Comparison of ENCODE assay signal across 27 cellular contexts in genomic region chr13:100149389-100149788, GRCh38.
"Had no signal": no experiment of that assay in that cellular context is flagged by ENCODE, and none has a peak within 500 bp of the region (broad histone marks: within the 10 kb centered on the region; RNA-seq: fewer than 3 reads in every experiment).

No MANE protein-coding gene starts in this region.

- H3K4me3 Mint-ChIP-seq: activated CD4-positive, alpha-beta T cell treated with anti-CD3 and anti-CD28 coated beads, Interleukin-2, amount 10 ng/mL, durations not matched to agents 7 days and 5 days; activated CD8-positive, alpha-beta T cell treated with anti-CD3 and anti-CD28 coated beads, Interleukin-2, amount 10 ng/mL, durations not matched to agents 7 days and 5 days; activated naive CD4-positive, alpha-beta T cell treated with anti-CD3 and anti-CD28 coated beads, Interleukin-2, amount 10 ng/mL, durations not matched to agents 7 days and 5 days; central memory CD8-positive, alpha-beta T cell; naive thymus-derived CD4-positive, alpha-beta T cell; type B pancreatic cell had no signal

- H3K4me3 ChIP-seq: ascending aorta, esophagus muscularis mucosa, ovary, psoas muscle, stomach, testis had no signal

- H3K4me1 Mint-ChIP-seq: activated CD4-positive, alpha-beta T cell treated with anti-CD3 and anti-CD28 coated beads, Interleukin-2, amount 10 ng/mL, durations not matched to agents 7 days and 5 days; activated naive CD4-positive, alpha-beta T cell treated with anti-CD3 and anti-CD28 coated beads, Interleukin-2, amount 10 ng/mL, durations not matched to agents 7 days and 5 days; central memory CD8-positive, alpha-beta T cell; naive thymus-derived CD4-positive, alpha-beta T cell had no signal

- ATAC-seq: activated CD4-positive, CD25-positive, alpha-beta regulatory T cell treated with anti-CD3 and anti-CD28 coated beads, Interleukin-2, amount 50 U/mL, for 24 hours; activated CD8-positive, alpha-beta T cell treated with anti-CD3 and anti-CD28 coated beads, Interleukin-2, amount 10 ng/mL, durations not matched to agents 7 days and 5 days; naive thymus-derived CD4-positive, alpha-beta T cell; psoas muscle; SK-N-SH treated with all-trans-retinoic acid at 6 μM for 48 hours had no signal

- H3K27ac ChIP-seq: ascending aorta, esophagus muscularis mucosa, ovary, psoas muscle, stomach, testis had no signal

- H3K27me3 ChIP-seq: ascending aorta, esophagus muscularis mucosa, ovary, stomach, testis had no signal

- H3K9me3 ChIP-seq: esophagus muscularis mucosa, ovary, testis had no signal

- H3K9me3 Mint-ChIP-seq: central memory CD8-positive, alpha-beta T cell had no signal

- DNase-seq: activated CD4-positive, alpha-beta T cell treated with anti-CD3 and anti-CD28 coated beads, Interleukin-2, amount 10 ng/mL, durations not matched to agents 7 days and 5 days; activated CD8-positive, alpha-beta T cell treated with anti-CD3 and anti-CD28 coated beads, Interleukin-2, amount 10 ng/mL, durations not matched to agents 7 days and 5 days; activated effector memory CD4-positive, alpha-beta T cell treated with Interleukin-2 at 50 U/mL for 16 hours; activated naive CD4-positive, alpha-beta T cell treated with anti-CD3 and anti-CD28 coated beads, Interleukin-2, amount 10 ng/mL, durations not matched to agents 7 days and 5 days; activated T-cell treated with anti-CD3 and anti-CD28 coated beads, Interleukin-2, amount 50 U/mL, for 48 hours; effector CD8-positive, alpha-beta T cell; foreskin melanocyte; glutamatergic neuron; hippocampal formation; kidney glomerular epithelial cell; mesenchymal stem cell; naive thymus-derived CD4-positive, alpha-beta T cell; ovary; psoas muscle; right cardiac atrium; small intestine; stimulated activated CD4-positive, alpha-beta T cell treated with anti-CD3 and anti-CD28 coated beads, Interleukin-4, amount 100 ng/mL, for 1 hour; stomach; T1000; testis had no signal

- H3K27ac Mint-ChIP-seq: activated CD4-positive, alpha-beta T cell treated with anti-CD3 and anti-CD28 coated beads, Interleukin-2, amount 10 ng/mL, durations not matched to agents 7 days and 5 days; activated CD8-positive, alpha-beta T cell treated with anti-CD3 and anti-CD28 coated beads, Interleukin-2, amount 10 ng/mL, durations not matched to agents 7 days and 5 days; activated naive CD4-positive, alpha-beta T cell treated with anti-CD3 and anti-CD28 coated beads, Interleukin-2, amount 10 ng/mL, durations not matched to agents 7 days and 5 days; naive thymus-derived CD4-positive, alpha-beta T cell; type B pancreatic cell had no signal

- H3K4me1 ChIP-seq: ascending aorta, esophagus muscularis mucosa, psoas muscle, stomach, testis had no signal

- H3K27me3 Mint-ChIP-seq: activated CD4-positive, alpha-beta T cell treated with anti-CD3 and anti-CD28 coated beads, Interleukin-2, amount 10 ng/mL, durations not matched to agents 7 days and 5 days; activated naive CD4-positive, alpha-beta T cell treated with anti-CD3 and anti-CD28 coated beads, Interleukin-2, amount 10 ng/mL, durations not matched to agents 7 days and 5 days; central memory CD8-positive, alpha-beta T cell; naive thymus-derived CD4-positive, alpha-beta T cell; type B pancreatic cell had no signal

- FAIRE-seq: endothelial cell of umbilical vein, small intestine had no signal

- H3K36me3 ChIP-seq: ovary had no signal
